In genomic region chr2:5693288-5694015, GRCh38 we compare ENCODE assay signal across 13 cellular contexts. TPM values are rescaled to one million over a fixed set of nuclear protein-coding genes. Genes with fewer than 3 reads are reported as not detected.
DNase-seq lines count a peak whose midpoint lies in the region; ATAC-seq and TF ChIP-seq lines count a peak whose summit lies in the region.
"Had no signal": no experiment of that assay in that cellular context is flagged by ENCODE, and none has a peak within 500 bp of the region (broad histone marks: within the 10 kb centered on the region; RNA-seq: fewer than 3 reads in every experiment).

No MANE protein-coding gene starts in this region.

- TF ChIP-seq EP300 in SK-N-SH (IDR thresholded peaks at IDR 0.05; ENCODE audit: borderline replicate concordance in 1 of 2, low read depth in 1 of 2, low read length in 1 of 2): no peak

- no peak for TF ChIP-seq RAD21 in SK-N-SH (IDR thresholded peaks at IDR 0.05; ENCODE audit: low read length)

- peak; percentile 69 for DNase-seq in SK-N-SH
- DNase-seq in NCI-H510A (lab: John Stamatoyannopoulos, UW): peak; percentile 63
- peak in 1 of 2 donors; percentile 28 for DNase-seq in foreskin fibroblast
- no peak for DNase-seq in gastrocnemius medialis
- no peak for DNase-seq in HAP-1 (ENCODE audit: low spot score in 2 of 2)
- no peak for DNase-seq in effector memory CD4-positive, alpha-beta T cell
- DNase-seq: activated CD4-positive, CD25-positive, alpha-beta regulatory T cell; CD4-positive, CD25-positive, alpha-beta regulatory T cell had no signal

- no peaks in the 10 kb centered on the region for H3K9me2 ChIP-seq in SK-N-SH

- peak overlapping the region; percentile 91 to 95 for H3K4me3 ChIP-seq in SK-N-SH (ENCODE audit: low read depth in 2 of 2, low read length in 1 of 2)
- peak overlapping the region; percentile 41 to 64 for H3K4me3 ChIP-seq in foreskin fibroblast (ENCODE audit: low read depth in 1 of 2, low read length in 2 of 2)
- H3K4me3 ChIP-seq in gastrocnemius medialis: peak overlapping the region in 3 of 4 donors; percentile 22 to 43 (median 28)
- no peak overlapping the region for H3K4me3 ChIP-seq in HAP-1
- no peak overlapping the region for H3K4me3 ChIP-seq in effector memory CD4-positive, alpha-beta T cell (ENCODE audit: insufficient read depth, low read depth, low read length, poor library complexity, severe bottlenecking)

- H4K20me1 ChIP-seq in SK-N-SH (ENCODE audit: insufficient read depth): peaks cover 34% of the 10 kb centered on the region

- H3K27me3 ChIP-seq in SK-N-SH (ENCODE audit: insufficient read depth): no peaks in the 10 kb centered on the region
- peaks cover 76 to 87% (median 85%) of the 10 kb centered on the region in 3 donors for H3K27me3 ChIP-seq in gastrocnemius medialis
- no peaks in the 10 kb centered on the region for H3K27me3 ChIP-seq in HAP-1 (ENCODE audit: low read depth)
- peaks cover 13% of the 10 kb centered on the region for H3K27me3 ChIP-seq in effector memory CD4-positive, alpha-beta T cell (replicated peaks; ENCODE audit: control insufficient read depth, insufficient read depth, low read length, poor library complexity, severe bottlenecking)

- ATAC-seq in SK-N-SH treated with all-trans-retinoic acid at 6 μM for 48 hours (no peak), gastrocnemius medialis (no peak), GM19035 (IDR thresholded peaks at IDR 0.05; ENCODE audit: unreplicated experiment) (no peak)

- H3K9me3 ChIP-seq in SK-N-SH (no peaks in the 10 kb centered on the region), gastrocnemius medialis (no peaks in the 10 kb centered on the region), HAP-1 (no peaks in the 10 kb centered on the region)
- no peaks in the 10 kb centered on the region for H3K9me3 ChIP-seq in effector memory CD4-positive, alpha-beta T cell (ENCODE audit: control insufficient read depth, low read length)
- H3K9me3 ChIP-seq: vagina had no signal

- peak overlapping the region; percentile 89 for H3K4me2 ChIP-seq in SK-N-SH
- H3K4me2 ChIP-seq: KMS-11 had no signal

- H3K4me1 ChIP-seq in SK-N-SH (ENCODE audit: control insufficient read depth in 1 of 2, insufficient read depth in 2 of 2, low read depth in 1 of 2, low read length in 1 of 2): peaks cover 0 to 17% of the 10 kb centered on the region in 2 experiments; a peak in 3 of 4 replicates
- H3K4me1 ChIP-seq in gastrocnemius medialis: peaks cover 6 to 11% of the 10 kb centered on the region in 2 donors
- no peaks in the 10 kb centered on the region for H3K4me1 ChIP-seq in HAP-1
- no peaks in the 10 kb centered on the region for H3K4me1 ChIP-seq in effector memory CD4-positive, alpha-beta T cell (ENCODE audit: control insufficient read depth, insufficient read depth, low read length, poor library complexity, severe bottlenecking)

- peaks cover 18% of the 10 kb centered on the region for H3F3A ChIP-seq in SK-N-SH (replicated peaks; ENCODE audit: insufficient read depth)

- POLR2A ChIA-PET in SK-N-SH (lab: Yijun Ruan, JAX): interaction anchor here (0.6 to 2.2 kb wide), 11 partner anchors 9 to 661 kb away, joined by 3 to 7 read pairs (median 3); no protein-coding TSS in a partner anchor

- no peak for TF ChIP-seq POLR2A in gastrocnemius medialis (IDR thresholded peaks at IDR 0.05)

- no peak overlapping the region for H2AFZ ChIP-seq in SK-N-SH (ENCODE audit: low read depth)

- intact Hi-C loops in gastrocnemius medialis (cut with DNase I; ENCODE audit: low total_unique reads): no loop called here

- H3K27ac ChIP-seq in SK-N-SH (ENCODE audit: low read depth in 2 of 2, low read length in 1 of 2): peak overlapping the region; percentile 48 to 91
- H3K27ac ChIP-seq in gastrocnemius medialis: no peak overlapping the region
- no peak overlapping the region for H3K27ac ChIP-seq in effector memory CD4-positive, alpha-beta T cell (ENCODE audit: insufficient read depth, low read length, poor library complexity, severe bottlenecking)
- H3K27ac ChIP-seq: KMS-11, vagina had no signal

- no peak for TF ChIP-seq CTCF in SK-N-SH (IDR thresholded peaks at IDR 0.05)
- no peak for TF ChIP-seq CTCF in foreskin fibroblast (IDR thresholded peaks at IDR 0.05; ENCODE audit: low read depth, low read length)
- no peak for TF ChIP-seq CTCF in gastrocnemius medialis (IDR thresholded peaks at IDR 0.05 in 4 of 5, conservative IDR thresholded peaks at IDR 0.05 in 1 of 5)

- H3K36me3 ChIP-seq in SK-N-SH (replicated peaks in 1 of 2; ENCODE audit: control insufficient read depth in 1 of 2, insufficient read depth in 2 of 2, low read length in 1 of 2) (no peaks in the 10 kb centered on the region), gastrocnemius medialis (no peaks in the 10 kb centered on the region), HAP-1 (replicated peaks) (no peaks in the 10 kb centered on the region)
- no peaks in the 10 kb centered on the region for H3K36me3 ChIP-seq in effector memory CD4-positive, alpha-beta T cell (ENCODE audit: control insufficient read depth, insufficient read depth, low read length)
- H3K36me3 ChIP-seq: vagina had no signal

- peak overlapping the region; percentile 81 for H3K9ac ChIP-seq in SK-N-SH
- H3K9ac ChIP-seq: KMS-11 had no signal

- 3% methylated on average over 22 of the region's 95 CpGs for WGBS in SK-N-SH (ENCODE audit: low lambda C conversion rate)

- H3K79me2 ChIP-seq in SK-N-SH (ENCODE audit: insufficient read depth): peaks cover 72% of the 10 kb centered on the region

- in situ Hi-C loops in gastrocnemius medialis (cut with MboI; ENCODE audit: low sequenced_read_pairs in 4 of 4): no loop called here
- in situ Hi-C loops in HAP-1 (cut with MboI; ENCODE audit: low sequenced_read_pairs): no loop called here

- CTCF ChIA-PET in SK-N-SH (lab: Yijun Ruan, JAX): interaction anchor here (0.9 to 2.3 kb wide), 10 partner anchors 20 to 1087 kb away, joined by 3 to 11 read pairs (median 4); no protein-coding TSS in a partner anchor

TF ChIP-seq in SK-N-SH, 30 proteins besides CTCF, POLR2A, EP300 and RAD21 (continues in another document):
- TF ChIP-seq TAF1 (IDR thresholded peaks at IDR 0.05; ENCODE audit: borderline replicate concordance, low read depth, low read length) (no peak), POLR2AphosphoS5 (IDR thresholded peaks at IDR 0.05; ENCODE audit: low read depth, low read length) (no peak), FOXM1 (IDR thresholded peaks at IDR 0.05; ENCODE audit: low read depth) (no peak), RCOR1 (IDR thresholded peaks at IDR 0.05; ENCODE audit: low read length) (no peak), GATA2 (CRISPR knock-in tag; IDR thresholded peaks at IDR 0.05) (peak; percentile 32), ELF1 (IDR thresholded peaks at IDR 0.05) (no peak), USF2 (IDR thresholded peaks at IDR 0.05; ENCODE audit: borderline replicate concordance, low read depth, low read length) (no peak), JUND (IDR thresholded peaks at IDR 0.05) (no peak), GABPA (IDR thresholded peaks at IDR 0.05; ENCODE audit: low read depth) (no peak), NRF1 (IDR thresholded peaks at IDR 0.05; ENCODE audit: low read depth, low read length) (no peak), SIN3A (IDR thresholded peaks at IDR 0.05; ENCODE audit: borderline replicate concordance, low read depth, low read length) (no peak)

TF ChIP-seq in SK-N-SH treated with all-trans-retinoic acid at 6 μM for 48 hours, 23 proteins besides CTCF, POLR2A, EP300 and RAD21 (continues in another document):
- TF ChIP-seq TCF4 (CRISPR knock-in tag; IDR thresholded peaks at IDR 0.05; ENCODE audit: borderline replicate concordance) (no peak), ISL1 (CRISPR knock-in tag; IDR thresholded peaks at IDR 0.05) (no peak), ARNTL (CRISPR knock-in tag; IDR thresholded peaks at IDR 0.05; ENCODE audit: borderline replicate concordance, low read depth) (no peak), CSRNP3 (CRISPR knock-in tag; IDR thresholded peaks at IDR 0.05) (no peak), BACH2 (CRISPR knock-in tag; IDR thresholded peaks at IDR 0.05; ENCODE audit: borderline replicate concordance) (no peak), ZNF8 (CRISPR knock-in tag; IDR thresholded peaks at IDR 0.05) (no peak), ZNF565 (CRISPR knock-in tag; conservative IDR thresholded peaks at IDR 0.05; ENCODE audit: low read depth) (no peak), POU6F1 (CRISPR knock-in tag; IDR thresholded peaks at IDR 0.05; ENCODE audit: borderline replicate concordance, low read depth) (no peak)

RNA-seq across cellular contexts. Expression of gene SOX11, which starts 1.3 kb away (rescaled TPM):
- polyA plus RNA-seq in SK-N-SH (2012; rRNA removed): 2.9 and 3.4 TPM in 2 replicates
- polyA plus RNA-seq in SK-N-SH (2012; cell fraction: cytosol; rRNA removed): 2.1 TPM in 2 replicates
- 5.6 and 6.5 TPM in 2 replicates for polyA plus RNA-seq in SK-N-SH (2012; cell fraction: nucleus; rRNA removed)
- total RNA-seq in gastrocnemius medialis: not detected
- total RNA-seq: CD4-positive, CD25-positive, alpha-beta regulatory T cell; pulmonary artery endothelial cell; vagina had no signal
- polyA plus RNA-seq: CD4-positive, CD25-positive, alpha-beta regulatory T cell had no signal

Comparison
In these comparisons a context has a peak if more than half of its experiments do, and no peak if none do; other contexts are left out.
1. DNase-seq: peak in SK-N-SH (single experiment) and NCI-H510A (single experiment); none in gastrocnemius medialis (0 of 2), HAP-1 (0 of 2) and effector memory CD4-positive, alpha-beta T cell (0 of 3).
2. H3K27ac ChIP-seq: peak in SK-N-SH (2 of 2); none in gastrocnemius medialis (0 of 4) and effector memory CD4-positive, alpha-beta T cell (single experiment).
3. H3K4me3 ChIP-seq: peak in SK-N-SH (2 of 2), foreskin fibroblast (2 of 2) and gastrocnemius medialis (3 of 4); none in HAP-1 (single experiment) and effector memory CD4-positive, alpha-beta T cell (single experiment).